14 cellular contexts compared by ENCODE assay signal in the genomic region with DNA sequence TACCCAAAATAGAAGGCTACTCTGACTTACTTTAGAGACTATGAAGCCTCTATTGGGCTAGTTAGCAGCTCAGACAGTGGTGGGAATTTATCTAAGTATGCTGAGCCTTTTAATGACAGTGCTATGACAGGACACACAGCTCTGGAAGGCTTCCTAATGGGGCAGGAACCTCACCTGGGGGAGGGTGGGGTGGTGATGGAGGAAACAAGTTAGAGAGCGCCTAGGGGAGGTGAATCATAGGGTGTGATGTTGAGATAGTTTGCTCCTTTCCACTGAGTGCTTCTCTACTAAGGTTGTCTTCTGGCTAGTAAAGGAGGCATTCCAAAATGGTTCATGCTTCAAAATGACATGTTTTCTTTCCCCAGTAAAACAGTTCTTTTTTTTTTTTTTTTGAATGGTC. TPM values are rescaled to one million over a fixed set of nuclear protein-coding genes. Genes with fewer than 3 reads are reported as not detected.
"Had no signal": no experiment of that assay in that cellular context is flagged by ENCODE, and none has a peak within 500 bp of the region (broad histone marks: within the 10 kb centered on the region; RNA-seq: fewer than 3 reads in every experiment).

No MANE protein-coding gene starts in this region.

- H3K4me2 ChIP-seq: smooth muscle cell had no signal

- H3K4me3 ChIP-seq: dorsolateral prefrontal cortex, esophagus squamous epithelium, prostate gland, right lobe of liver, smooth muscle cell, testis had no signal

- H3K27ac ChIP-seq: dorsolateral prefrontal cortex, esophagus squamous epithelium, prostate gland, right lobe of liver, testis had no signal

- H3K27me3 ChIP-seq: dorsolateral prefrontal cortex, esophagus squamous epithelium, right lobe of liver, testis had no signal

- H3K36me3 ChIP-seq: esophagus squamous epithelium, prostate gland, right lobe of liver had no signal

- ATAC-seq: right lobe of liver, T-cell had no signal

- H3K4me1 ChIP-seq: esophagus squamous epithelium, prostate gland, right lobe of liver, testis had no signal

- H3K9me3 ChIP-seq: esophagus squamous epithelium, prostate gland, right lobe of liver, testis had no signal

- DNase-seq: activated naive CD8-positive, alpha-beta T cell treated with anti-CD3 and anti-CD28 coated beads, Interleukin-2, amount 10 ng/mL, durations not matched to agents 7 days and 5 days; aorta; dorsolateral prefrontal cortex; esophagus squamous epithelium; hippocampal formation; right lobe of liver; stimulated activated CD4-positive, alpha-beta T cell treated with anti-CD3 and anti-CD28 coated beads, Interleukin-4, amount 100 ng/mL, for 4 hours; stimulated activated CD8-positive, alpha-beta memory T cell treated with anti-CD3 and anti-CD28 coated beads, Interleukin-4, amount 100 ng/mL, for 48 hours; T-cell; T-helper 9 cell; testis had no signal

RNA-seq across cellular contexts. Expression of gene PPP1R9A, which starts 42.1 kb away (rescaled TPM):
- total RNA-seq: activated T-helper 1 cell treated with anti-CD3 and anti-CD28 coated beads, Interleukin-12 subunit alpha, Interleukin-12 subunit beta, Interleukin-2, Interleukin-4 antibody, amounts not matched to agents 30 ng/mL and 10 ng/mL and 1 ng/mL, durations not matched to agents 14 hours and 24 hours and 36 hours had no signal
